Comparison of ENCODE assay signal across 16 cellular contexts in the genomic region with DNA sequence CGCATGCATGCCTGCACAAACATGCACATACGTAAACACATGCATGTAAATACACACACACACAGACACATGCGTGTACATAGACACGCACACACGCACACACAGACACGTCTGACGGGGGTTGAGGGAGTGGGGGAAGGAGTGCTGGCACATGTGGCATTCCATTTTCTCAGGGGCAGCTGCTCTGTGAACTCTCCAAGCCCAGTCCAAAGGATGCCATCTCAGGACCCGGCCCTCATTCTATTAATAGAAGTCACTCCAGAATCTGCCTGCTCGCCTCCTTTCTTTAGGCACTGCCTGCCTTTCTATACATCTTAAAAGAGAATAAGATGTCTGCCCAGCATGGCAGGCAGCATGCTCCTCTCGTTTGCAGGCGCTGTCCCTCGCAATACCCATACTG. TPM values are rescaled to one million over a fixed set of nuclear protein-coding genes. Genes with fewer than 3 reads are reported as not detected.
DNase-seq lines count a peak whose midpoint lies in the region; ATAC-seq and TF ChIP-seq lines count a peak whose summit lies in the region.
"Had no signal": no experiment of that assay in that cellular context is flagged by ENCODE, and none has a peak within 500 bp of the region (broad histone marks: within the 10 kb centered on the region; RNA-seq: fewer than 3 reads in every experiment).

No MANE protein-coding gene starts in this region.

- TF ChIP-seq CTCF in IMR-90 (conservative IDR thresholded peaks at IDR 0.05; ENCODE audit: low read depth, low read length) = no peak
- no peak for TF ChIP-seq CTCF in nephron (IDR thresholded peaks at IDR 0.05; ENCODE audit: unreplicated experiment in 3 of 3)
- no peak for TF ChIP-seq CTCF in CD4-positive, alpha-beta T cell (IDR thresholded peaks at IDR 0.05)

- H3K27ac ChIP-seq in IMR-90 (ENCODE audit: insufficient read depth, low read length) (peak overlapping the region; percentile 41; the same call in 1 of the 2 replicates), cingulate gyrus (ENCODE audit: low read depth, low read length) (peak overlapping the region; percentile 10), skeletal muscle tissue (ENCODE audit: low read depth, low read length) (peak overlapping the region; percentile 68)
- H3K27ac ChIP-seq in CD4-positive, alpha-beta memory T cell (ENCODE audit: low read depth, low read length) = no peak overlapping the region
- no peak overlapping the region for H3K27ac ChIP-seq in CD4-positive, alpha-beta T cell (ENCODE audit: low read depth, low read length)

- H3K9me3 Mint-ChIP-seq in nephron = peaks cover 2% of the 10 kb centered on the region
- peaks cover 0 to 2% (median 0%) of the 10 kb centered on the region in 8 donors for H3K9me3 Mint-ChIP-seq in CD4-positive, alpha-beta memory T cell
- no peaks in the 10 kb centered on the region for H3K9me3 Mint-ChIP-seq in CD4-positive, alpha-beta T cell

- 0 out of 2 replicates have a peak, but pooled peaks cover 3% of the 10 kb centered on the region for H3K9me1 ChIP-seq in IMR-90 (ENCODE audit: insufficient read depth, low read length)

- no peak overlapping the region; the same call in 1 of the 2 replicates for H4K5ac ChIP-seq in IMR-90 (ENCODE audit: low read depth, low read length)

- no peak overlapping the region; the same call in 1 of the 2 replicates for H3K18ac ChIP-seq in IMR-90 (ENCODE audit: low read depth, low read length)

- H3K9ac ChIP-seq in IMR-90 (ENCODE audit: low read depth, low read length) (no peak overlapping the region), skeletal muscle tissue (ENCODE audit: low read depth in 1 of 3, low read length in 3 of 3) (peak overlapping the region in 2 of 3 donors; percentile 22 to 64)

- no peak overlapping the region for H2BK5ac ChIP-seq in IMR-90 (ENCODE audit: low read depth, low read length, poor library complexity, severe bottlenecking)

- no peaks in the 10 kb centered on the region for H3K9me3 ChIP-seq in IMR-90 (ENCODE audit: control insufficient read depth, insufficient read depth, low read length)
- no peaks in the 10 kb centered on the region for H3K9me3 ChIP-seq in skeletal muscle tissue (ENCODE audit: control insufficient read depth in 3 of 3, low read length in 3 of 3)
- H3K9me3 ChIP-seq in CD4-positive, alpha-beta memory T cell (ENCODE audit: control insufficient read depth in 1 of 2, low read length in 2 of 2) = no peaks in the 10 kb centered on the region
- no peaks in the 10 kb centered on the region for H3K9me3 ChIP-seq in CD4-positive, alpha-beta T cell (ENCODE audit: control insufficient read depth, low read length)
- H3K9me3 ChIP-seq: BE2C had no signal

- H3K27me3 Mint-ChIP-seq in nephron (ENCODE audit: low read depth) = peaks cover 27% of the 10 kb centered on the region
- H3K27me3 Mint-ChIP-seq in CD4-positive, alpha-beta memory T cell = peaks cover 29 to 30% of the 10 kb centered on the region in 2 donors
- H3K27me3 Mint-ChIP-seq in CD4-positive, alpha-beta T cell = peaks cover 61% of the 10 kb centered on the region

- no peak overlapping the region for H2AK5ac ChIP-seq in IMR-90 (ENCODE audit: low read depth, low read length)

- intact Hi-C loops in IMR-90 (cut with micrococcal nuclease) = no loop called here
- intact Hi-C loops in CD4-positive, alpha-beta memory T cell (cut with micrococcal nuclease) = no loop called here
- intact Hi-C loops in CD4-positive, alpha-beta T cell (cut with DNase I, micrococcal nuclease) = no loop called here

- no peak overlapping the region for H2BK120ac ChIP-seq in IMR-90 (ENCODE audit: low read depth, low read length)

- H3K4me3 Mint-ChIP-seq in nephron = peak overlapping the region in 2 of 3 experiments; percentile 1 to 68
- no peak overlapping the region for H3K4me3 Mint-ChIP-seq in CD4-positive, alpha-beta memory T cell
- no peak overlapping the region for H3K4me3 Mint-ChIP-seq in CD4-positive, alpha-beta T cell
- H3K4me3 Mint-ChIP-seq: CD4-positive, CD25-positive, alpha-beta regulatory T cell had no signal

- in situ Hi-C loops in IMR-90 (cut with MboI; ENCODE audit: low sequenced_read_pairs) = no loop called here

- no peaks in the 10 kb centered on the region for H3K36me3 Mint-ChIP-seq in nephron (ENCODE audit: low read depth)
- H3K36me3 Mint-ChIP-seq in CD4-positive, alpha-beta memory T cell = peaks cover 0 to 3% of the 10 kb centered on the region in 2 donors
- no peaks in the 10 kb centered on the region for H3K36me3 Mint-ChIP-seq in CD4-positive, alpha-beta T cell (ENCODE audit: low read depth)
- H3K36me3 Mint-ChIP-seq: CD4-positive, CD25-positive, alpha-beta regulatory T cell had no signal

- H2AK9ac ChIP-seq in IMR-90 (replicated peaks; ENCODE audit: low read depth, low read length, poor library complexity) = no peak overlapping the region

- H3K4me3 ChIP-seq in IMR-90 (ENCODE audit: insufficient read depth, low read depth, low read length) (no peak overlapping the region), skeletal muscle tissue (ENCODE audit: low read length in 3 of 3) (peak overlapping the region in 2 of 3 donors; percentile 6 to 10)
- no peak overlapping the region for H3K4me3 ChIP-seq in CD4-positive, alpha-beta memory T cell (ENCODE audit: low read length in 2 of 2)

- H3K36me3 ChIP-seq in IMR-90 (ENCODE audit: control insufficient read depth, insufficient read depth, low read length) (no peaks in the 10 kb centered on the region), skeletal muscle tissue (ENCODE audit: control insufficient read depth in 3 of 3, insufficient read depth in 3 of 3, low read length in 3 of 3) (no peaks in the 10 kb centered on the region)
- no peaks in the 10 kb centered on the region for H3K36me3 ChIP-seq in CD4-positive, alpha-beta memory T cell (ENCODE audit: insufficient read depth, low read length)
- H3K36me3 ChIP-seq: BE2C had no signal

- no peak overlapping the region for H2BK20ac ChIP-seq in IMR-90 (ENCODE audit: low read depth, low read length)

- TF ChIP-seq RAD21 in IMR-90 (IDR thresholded peaks at IDR 0.05; ENCODE audit: low read length) = no peak

- H3K4me1 ChIP-seq in IMR-90 (ENCODE audit: control insufficient read depth, insufficient read depth, low read length) (peaks cover 9% of the 10 kb centered on the region; the same call in 1 of the 2 replicates), skeletal muscle tissue (ENCODE audit: control insufficient read depth in 3 of 3, insufficient read depth in 3 of 3, low read length in 3 of 3) (peaks cover 25 to 46% (median 37%) of the 10 kb centered on the region in 3 donors)
- H3K4me1 ChIP-seq in CD4-positive, alpha-beta memory T cell (ENCODE audit: insufficient read depth, low read length) = peaks cover 5% of the 10 kb centered on the region
- H3K4me1 ChIP-seq: BE2C had no signal

- no peak for DNase-seq in IMR-90
- DNase-seq in glomerular visceral epithelial cell (ENCODE audit: extremely low spot score) = no peak
- no peak for DNase-seq in CD4-positive, alpha-beta memory T cell
- DNase-seq in CD4-positive, alpha-beta T cell = no peak
- DNase-seq: 8988T; BE2C; CD4-positive, CD25-positive, alpha-beta regulatory T cell; DMS153; GDM1; KBM-7; NCI-H1694 treated with DMSO at 0.1 percent for 48 hours had no signal

- no peak overlapping the region for H3K14ac ChIP-seq in IMR-90 (replicated peaks; ENCODE audit: low read depth, low read length)

- H4K8ac ChIP-seq in IMR-90 (ENCODE audit: low read depth in 2 of 2, low read length in 2 of 2) = no peak overlapping the region

- H3K4me2 ChIP-seq in IMR-90 (ENCODE audit: low read depth, low read length) = no peak overlapping the region; the same call in 1 of the 2 replicates

- no peak overlapping the region for H2BK15ac ChIP-seq in IMR-90 (ENCODE audit: low read depth, low read length)

- no peak overlapping the region for H3K56ac ChIP-seq in IMR-90 (ENCODE audit: extremely low read depth, insufficient read depth, low read length)

- CTCF ChIA-PET in IMR-90 (lab: Yijun Ruan, JAX) = no interaction called here
- CTCF ChIA-PET in CD4-positive, alpha-beta memory T cell (lab: Charles Lee; ENCODE audit: partially characterized antibody) = no interaction called here
- CTCF ChIA-PET in CD4-positive, alpha-beta T cell (lab: Charles Lee) = no interaction called here

- peaks cover 85% of the 10 kb centered on the region for H3K4me1 Mint-ChIP-seq in nephron
- peaks cover 5 to 11% (median 6%) of the 10 kb centered on the region in 4 donors for H3K4me1 Mint-ChIP-seq in CD4-positive, alpha-beta memory T cell
- peaks cover 7% of the 10 kb centered on the region for H3K4me1 Mint-ChIP-seq in CD4-positive, alpha-beta T cell (ENCODE audit: low read depth)

- H3K4ac ChIP-seq in IMR-90 (ENCODE audit: low read depth, low read length) = no peak overlapping the region

- no peak overlapping the region for H4K91ac ChIP-seq in IMR-90 (ENCODE audit: insufficient read depth, low read depth, low read length)

- no peak overlapping the region for H3K23ac ChIP-seq in IMR-90 (ENCODE audit: low read depth, low read length)

- no peak for ATAC-seq in IMR-90 (ENCODE audit: low read depth)
- ATAC-seq in HG02981 (IDR thresholded peaks at IDR 0.05; ENCODE audit: unreplicated experiment) = no peak
- no peak for ATAC-seq in CD4-positive, alpha-beta T cell (ENCODE audit: poor library complexity)
- ATAC-seq: Panc1 had no signal

- no peak overlapping the region for H2AFZ ChIP-seq in IMR-90 (replicated peaks; ENCODE audit: low read length, poor library complexity)

- TF ChIP-seq POLR2A in IMR-90 (IDR thresholded peaks at IDR 0.05; ENCODE audit: low read depth, low read length) = no peak

- dilution Hi-C loops in IMR-90 (cut with HindIII; ENCODE audit: low sequenced_read_pairs, unreplicated experiment) = no loop called here

- no peaks in the 10 kb centered on the region for H3K79me1 ChIP-seq in IMR-90 (ENCODE audit: low read depth in 1 of 2, low read length in 2 of 2)

- no TSS peak for BruUV-seq in IMR-90 (replicated peaks; lab: Mats Ljungman, UMichigan)

- POLR2A ChIA-PET in IMR-90 (lab: Charles Lee; ENCODE audit: unreplicated experiment) = interaction anchor here (0.6 kb wide), 1 partner anchor 9 kb away, joined by 3 read pairs; no protein-coding TSS in a partner anchor
- POLR2A ChIA-PET in CD4-positive, alpha-beta memory T cell (lab: Charles Lee; ENCODE audit: partially characterized antibody) = no interaction called here
- POLR2A ChIA-PET in CD4-positive, alpha-beta T cell (lab: Charles Lee) = no interaction called here

- H3K27ac Mint-ChIP-seq in nephron = peak overlapping the region; percentile 53 to 98 (median 71)
- H3K27ac Mint-ChIP-seq in CD4-positive, alpha-beta memory T cell = no peak overlapping the region
- no peak overlapping the region for H3K27ac Mint-ChIP-seq in CD4-positive, alpha-beta T cell
- H3K27ac Mint-ChIP-seq: CD4-positive, CD25-positive, alpha-beta regulatory T cell had no signal

- no peaks in the 10 kb centered on the region for H4K20me1 ChIP-seq in IMR-90 (ENCODE audit: insufficient read depth, low read length)

- H3K27me3 ChIP-seq in IMR-90 (ENCODE audit: control insufficient read depth, insufficient read depth, low read length) = peaks cover 42% of the 10 kb centered on the region
- H3K27me3 ChIP-seq in skeletal muscle tissue (ENCODE audit: control insufficient read depth in 3 of 3, insufficient read depth in 3 of 3, low read length in 3 of 3) = peaks cover 0 to 6% (median 0%) of the 10 kb centered on the region in 3 donors
- peaks cover 5% of the 10 kb centered on the region for H3K27me3 ChIP-seq in CD4-positive, alpha-beta memory T cell (ENCODE audit: insufficient read depth, low read length)
- H3K27me3 ChIP-seq in CD4-positive, alpha-beta T cell (ENCODE audit: control insufficient read depth, insufficient read depth, low read length) = peaks cover 24% of the 10 kb centered on the region

- 70% methylated on average over 4 of the region's 12 CpGs; no CpG with 5 or more reads in 1 of the 2 experiments for WGBS in IMR-90 (ENCODE audit: extremely low coverage in 2 of 2, insufficient read length in 1 of 2), 2 experiments

RNA-seq across cellular contexts. Expression of a gene that starts 5.3 kb away (rescaled TPM):
- total RNA-seq in IMR-90 (2012; rRNA removed) (44.4 and 59.0 TPM in 2 replicates), skeletal muscle tissue (99.7 TPM)
- 32.9 and 33.6 TPM in 2 replicates for polyA plus RNA-seq in IMR-90 (2012; rRNA removed)
- 15.5 and 18.7 TPM in 2 replicates for polyA plus RNA-seq in IMR-90 (2012; cell fraction: cytosol; rRNA removed)
- polyA plus RNA-seq in IMR-90 (2012; cell fraction: nucleus; rRNA removed; ENCODE audit: low replicate concordance) = 116 and 181 TPM in 2 replicates
- 10 to 100 TPM; 65.8 to 73.7 TPM for total RNA-seq in CD4-positive, alpha-beta memory T cell
- polyA plus RNA-seq in CD4-positive, alpha-beta memory T cell = 10 to 100 TPM in 1 of 2 donors, 1 to 10 TPM in 1; 6.6 to 15.6 TPM
- 100 to 1,000 TPM; 144 to 150 TPM for total RNA-seq in CD4-positive, alpha-beta T cell

Comparison
In these comparisons a context has a peak if more than half of its experiments do, and no peak if none do; other contexts are left out.
1. H3K27ac ChIP-seq: peak in IMR-90 (single experiment), cingulate gyrus (single experiment) and skeletal muscle tissue (single experiment); none in CD4-positive, alpha-beta memory T cell (single experiment) and CD4-positive, alpha-beta T cell (single experiment).
2. H3K4me3 ChIP-seq: peak in skeletal muscle tissue (2 of 3); none in IMR-90 (single experiment) and CD4-positive, alpha-beta memory T cell (0 of 2).
3. H3K27ac Mint-ChIP-seq: peak in nephron (3 of 3); none in CD4-positive, alpha-beta memory T cell (0 of 7) and CD4-positive, alpha-beta T cell (single experiment).
4. H3K4me3 Mint-ChIP-seq: peak in nephron (2 of 3); none in CD4-positive, alpha-beta memory T cell (0 of 8) and CD4-positive, alpha-beta T cell (single experiment).